ENCODE assay signal across 24 cellular contexts in the genomic region with DNA sequence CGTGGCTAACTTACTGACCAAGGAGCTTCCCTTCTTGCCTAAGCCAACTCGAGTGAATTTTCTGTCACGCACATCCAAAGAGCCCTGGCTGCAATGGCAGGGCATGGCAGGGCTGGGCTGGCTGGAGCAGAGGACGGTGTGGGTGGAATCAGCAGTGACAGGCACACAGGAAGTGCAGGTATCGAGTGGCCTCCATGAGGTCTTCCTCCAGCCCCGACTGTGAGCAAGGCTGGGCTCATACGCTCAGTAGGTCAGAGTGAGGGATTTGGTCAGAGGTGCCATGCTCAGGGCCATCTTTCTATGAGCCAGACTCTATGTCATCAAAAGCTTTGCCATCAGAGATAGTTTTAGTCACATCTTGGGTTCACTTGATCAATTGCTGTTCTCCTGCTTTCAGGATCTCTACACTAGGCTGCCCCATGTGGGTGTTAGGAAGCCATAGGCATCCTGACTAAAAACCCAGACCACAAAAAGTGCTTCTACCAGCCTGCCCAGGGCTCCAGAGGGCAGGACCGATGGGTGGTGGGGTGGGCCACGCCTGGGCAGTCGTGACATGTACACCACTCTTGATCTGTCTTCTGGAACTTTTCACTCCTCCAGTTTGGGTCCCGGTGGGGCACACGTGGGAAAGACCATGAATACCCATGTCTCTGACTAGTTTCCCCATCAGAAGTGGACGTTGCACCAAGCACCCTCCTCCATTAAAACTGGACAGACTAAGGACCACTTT. TPM values are rescaled to one million over a fixed set of nuclear protein-coding genes. Genes with fewer than 3 reads are reported as not detected.
"Had no signal": no experiment of that assay in that cellular context is flagged by ENCODE, and none has a peak within 500 bp of the region (broad histone marks: within the 10 kb centered on the region; RNA-seq: fewer than 3 reads in every experiment).

No MANE protein-coding gene starts in this region.

- H3K36me3 Mint-ChIP-seq: activated CD4-positive, alpha-beta memory T cell treated with anti-CD3 and anti-CD28 coated beads for 36 hours; activated naive CD8-positive, alpha-beta T cell treated with anti-CD3 and anti-CD28 coated beads, Interleukin-2, amount 10 ng/mL, durations not matched to agents 7 days and 5 days had no signal

- H3K9me3 ChIP-seq: gastrocnemius medialis, heart left ventricle, pancreas, spleen, stomach, testis, upper lobe of left lung had no signal

- H3K27ac Mint-ChIP-seq: activated CD4-positive, alpha-beta memory T cell treated with anti-CD3 and anti-CD28 coated beads for 36 hours; activated naive CD8-positive, alpha-beta T cell treated with anti-CD3 and anti-CD28 coated beads, Interleukin-2, amount 10 ng/mL, durations not matched to agents 7 days and 5 days had no signal

- H3K4me1 ChIP-seq: gastrocnemius medialis, heart left ventricle, pancreas, spleen, stomach, testis, upper lobe of left lung had no signal

- H3K27me3 ChIP-seq: brain microvascular endothelial cell, pancreas, testis, upper lobe of left lung had no signal

- H3K9me3 Mint-ChIP-seq: activated CD4-positive, alpha-beta memory T cell treated with anti-CD3 and anti-CD28 coated beads for 36 hours; central memory CD8-positive, alpha-beta T cell had no signal

- H3K27ac ChIP-seq: brain microvascular endothelial cell, coronary artery, gastrocnemius medialis, heart left ventricle, pancreas, spleen, stomach, testis, upper lobe of left lung had no signal

- H3K4me3 ChIP-seq: coronary artery, gastrocnemius medialis, heart left ventricle, lung, pancreas, spleen, stomach, testis, upper lobe of left lung had no signal

- DNase-seq: activated CD4-positive, alpha-beta T cell treated with anti-CD3 and anti-CD28 coated beads for 1 hour; activated CD8-positive, alpha-beta memory T cell treated with anti-CD3 and anti-CD28 coated beads, Interleukin-2, amount 50 U/mL, for 4 hours; activated naive CD8-positive, alpha-beta T cell treated with anti-CD3 and anti-CD28 coated beads, Interleukin-2, amount 10 ng/mL, durations not matched to agents 7 days and 5 days; activated T-cell treated with anti-CD3 and anti-CD28 coated beads, Interleukin-2, amount 50 U/mL, for 48 hours; anterior cingulate cortex; effector CD4-positive, alpha-beta T cell; gastrocnemius medialis; heart left ventricle; left colon; midbrain; pancreas; spleen; stomach; testis; upper lobe of left lung had no signal

- H3K4me3 Mint-ChIP-seq: activated CD4-positive, alpha-beta memory T cell treated with anti-CD3 and anti-CD28 coated beads for 36 hours; activated naive CD8-positive, alpha-beta T cell treated with anti-CD3 and anti-CD28 coated beads, Interleukin-2, amount 10 ng/mL, durations not matched to agents 7 days and 5 days; central memory CD8-positive, alpha-beta T cell had no signal

- ATAC-seq: gastrocnemius medialis, heart left ventricle, left colon, pancreas, sciatic nerve, SK-N-SH treated with all-trans-retinoic acid at 6 μM for 48 hours had no signal

- H3K36me3 ChIP-seq: brain microvascular endothelial cell, gastrocnemius medialis, heart left ventricle, pancreas, spleen, stomach, upper lobe of left lung had no signal

RNA-seq across cellular contexts. Expression of a gene that starts 30.6 kb away (rescaled TPM):
- total RNA-seq: activated naive CD8-positive, alpha-beta T cell treated with anti-CD3 and anti-CD28 coated beads, Interleukin-2, amount 10 ng/mL, durations not matched to agents 7 days and 5 days; gastrocnemius medialis; heart left ventricle; left colon; myocyte; spleen; T-helper 1 cell treated with Interleukin-12 subunit alpha and Interleukin-12 subunit beta and Interleukin-4 antibody, amounts not matched to agents 30 ng/mL and 1 ng/mL, for 36 hours had no signal
- polyA plus RNA-seq: heart left ventricle, lung, pancreas, spleen had no signal

RNA-seq across cellular contexts. Expression of a gene that starts 55.1 kb away (rescaled TPM):
- total RNA-seq: activated CD4-positive, alpha-beta memory T cell treated with anti-CD3 and anti-CD28 coated beads for 36 hours; activated naive CD8-positive, alpha-beta T cell treated with anti-CD3 and anti-CD28 coated beads, Interleukin-2, amount 10 ng/mL, durations not matched to agents 7 days and 5 days; heart left ventricle; left colon; lung; myocyte; pancreas; sciatic nerve; spleen; stomach; T-helper 1 cell treated with Interleukin-12 subunit alpha and Interleukin-12 subunit beta and Interleukin-4 antibody, amounts not matched to agents 30 ng/mL and 1 ng/mL, for 36 hours; upper lobe of left lung had no signal
- polyA plus RNA-seq: heart left ventricle, pancreas, spleen, stomach had no signal
